Comparison of ENCODE assay signal across 32 cellular contexts in the genomic region with DNA sequence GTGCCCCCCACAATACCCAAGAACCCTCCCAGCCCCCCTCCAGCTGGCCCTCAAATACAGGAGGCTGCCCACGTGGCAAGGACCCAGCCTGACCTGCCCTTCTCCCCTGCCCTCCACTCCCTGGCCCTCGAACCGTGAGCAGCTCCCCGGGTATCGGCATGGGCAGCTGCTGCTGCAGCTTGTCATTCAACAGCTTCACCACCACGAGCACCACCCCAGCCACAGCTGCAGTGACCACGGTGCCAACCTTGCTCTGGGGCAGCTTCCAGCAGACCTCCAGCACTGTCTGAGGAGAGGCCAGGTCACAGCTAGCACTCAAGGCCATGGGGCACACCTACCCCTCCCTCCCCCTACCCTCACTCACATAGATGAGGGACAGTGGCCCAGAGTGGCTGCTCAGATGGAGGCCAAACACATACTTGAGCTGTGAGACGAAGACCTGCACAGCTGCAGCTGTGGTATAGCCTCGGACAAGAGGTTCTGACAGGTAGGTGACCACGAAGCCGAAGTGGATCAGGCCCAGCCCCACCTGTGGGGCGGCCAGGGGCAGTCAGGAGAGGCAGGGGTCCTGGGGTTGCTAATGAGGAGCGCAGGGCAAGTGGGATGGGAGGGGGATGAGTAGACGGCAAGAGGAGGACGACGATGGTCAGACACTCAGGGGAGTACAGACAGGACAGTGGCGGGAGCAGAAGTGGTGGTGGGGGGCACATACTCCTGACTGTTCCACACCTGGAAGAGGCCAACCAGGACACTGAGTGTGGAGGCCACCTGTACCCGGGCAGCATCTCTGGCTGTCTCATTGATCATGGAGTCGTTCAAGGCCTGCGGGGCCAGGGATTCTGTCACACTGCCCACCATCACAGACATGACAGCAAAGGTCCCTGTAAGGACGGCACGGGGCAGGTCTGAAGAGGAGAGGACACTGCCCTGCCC. TPM values are rescaled to one million over a fixed set of nuclear protein-coding genes. Genes with fewer than 3 reads are reported as not detected.
"Had no signal": no experiment of that assay in that cellular context is flagged by ENCODE, and none has a peak within 500 bp of the region (broad histone marks: within the 10 kb centered on the region; RNA-seq: fewer than 3 reads in every experiment).

No MANE protein-coding gene starts in this region.

- H3K27me3 Mint-ChIP-seq: activated B cell treated with CpG ODN at 0.5 μM for 24 hours; activated CD4-positive, alpha-beta T cell treated with anti-CD3 and anti-CD28 coated beads for 36 hours; activated naive CD8-positive, alpha-beta T cell; activated T-cell treated with anti-CD3 and anti-CD28 coated beads, Interleukin-2, amount 50 U/mL, for 24 hours; dendritic cell treated with granulocyte-macrophage colony-stimulating factor and Interleukin-4, amounts not matched to agents 40 ng/mL and 50 ng/mL, for 4 days; stimulated activated naive B cell treated with anti-CD40 and anti-IgM and Interleukin-4, amounts not matched to agents 10 μg/mL and 1 μg/mL and 100 μg/mL, for 72 hours had no signal

- H3K4me3 ChIP-seq: esophagus muscularis mucosa, hepatocyte, lower lobe of right lung, sigmoid colon, thoracic aorta, upper lobe of left lung had no signal

- DNase-seq: activated B cell treated with CpG ODN at 0.5 μM for 24 hours; activated CD4-positive, alpha-beta T cell treated with anti-CD3 and anti-CD28 coated beads for 36 hours; activated CD4-positive, alpha-beta T cell treated with anti-CD3 and anti-CD28 coated beads, Interleukin-2, amount 50 U/mL, for 4 hours; activated CD8-positive, alpha-beta memory T cell treated with anti-CD3 and anti-CD28 coated beads for 24 hours; activated CD8-positive, alpha-beta memory T cell treated with anti-CD3 and anti-CD28 coated beads, Interleukin-2, amount 50 U/mL, for 4 hours; activated naive CD4-positive, alpha-beta T cell; activated T-cell treated with anti-CD3 and anti-CD28 coated beads, Interleukin-2, amount 50 U/mL, for 24 hours; amygdala; effector memory CD4-positive, alpha-beta T cell; glutamatergic neuron; immature natural killer cell; lower lobe of right lung; nucleus accumbens; sigmoid colon; stimulated activated CD4-positive, alpha-beta T cell treated with anti-CD3 and anti-CD28 coated beads, Interleukin-2, amount 100 ng/mL, for 48 hours; stimulated activated CD8-positive, alpha-beta memory T cell treated with anti-CD3 and anti-CD28 coated beads, Interleukin-4, amount 100 ng/mL, for 48 hours; stimulated activated naive B cell treated with anti-CD40 and anti-IgM and Interleukin-4, amounts not matched to agents 10 μg/mL and 1 μg/mL and 100 μg/mL, for 72 hours; T-helper 1 cell; T1000; upper lobe of left lung had no signal

- H2AFZ ChIP-seq: hepatocyte had no signal

- H3K27ac ChIP-seq: esophagus muscularis mucosa, hepatocyte, lower lobe of right lung, sigmoid colon, thoracic aorta, upper lobe of left lung had no signal

- H3K4me2 ChIP-seq: hepatocyte had no signal

- H3K9me3 Mint-ChIP-seq: activated B cell treated with CpG ODN at 0.5 μM for 24 hours; activated T-cell treated with anti-CD3 and anti-CD28 coated beads, Interleukin-2, amount 50 U/mL, for 24 hours; activated T-helper 2 cell treated with anti-CD3 and anti-CD28 coated beads, Interferon-gamma antibody, Interleukin-2, Interleukin-4, amounts not matched to agents 10 μg/mL and 5 μg/mL and 100 μg/mL, durations not matched to agents 14 hours and 24 hours and 36 hours; dendritic cell treated with granulocyte-macrophage colony-stimulating factor and Interleukin-4, amounts not matched to agents 40 ng/mL and 50 ng/mL, for 4 days; immature natural killer cell; nephron; stimulated activated naive B cell treated with anti-CD40 and anti-IgM and Interleukin-4, amounts not matched to agents 10 μg/mL and 1 μg/mL and 100 μg/mL, for 72 hours had no signal

- H3K4me3 Mint-ChIP-seq: activated CD4-positive, alpha-beta T cell treated with anti-CD3 and anti-CD28 coated beads for 36 hours; activated naive CD8-positive, alpha-beta T cell; activated T-cell treated with anti-CD3 and anti-CD28 coated beads, Interleukin-2, amount 50 U/mL, for 24 hours; dendritic cell treated with granulocyte-macrophage colony-stimulating factor and Interleukin-4, amounts not matched to agents 40 ng/mL and 50 ng/mL, for 4 days; stimulated activated naive B cell treated with anti-CD40 and anti-IgM and Interleukin-4, amounts not matched to agents 10 μg/mL and 1 μg/mL and 100 μg/mL, for 72 hours had no signal

- H3K9me3 ChIP-seq: esophagus muscularis mucosa, lower lobe of right lung, sigmoid colon, thoracic aorta, upper lobe of left lung had no signal

- ATAC-seq: activated CD4-positive, alpha-beta T cell treated with anti-CD3 and anti-CD28 coated beads for 36 hours; left lobe of liver; lower lobe of right lung; stimulated activated naive B cell treated with anti-CD40 and anti-IgM and Interleukin-4, amounts not matched to agents 10 μg/mL and 1 μg/mL and 100 μg/mL, for 72 hours had no signal

- H3K27me3 ChIP-seq: esophagus muscularis mucosa, hepatocyte, sigmoid colon, upper lobe of left lung had no signal

- H3K27ac Mint-ChIP-seq: activated B cell treated with CpG ODN at 0.5 μM for 24 hours; activated CD4-positive, alpha-beta T cell treated with anti-CD3 and anti-CD28 coated beads for 36 hours; activated naive CD8-positive, alpha-beta T cell; activated T-cell treated with anti-CD3 and anti-CD28 coated beads, Interleukin-2, amount 50 U/mL, for 24 hours; dendritic cell treated with granulocyte-macrophage colony-stimulating factor and Interleukin-4, amounts not matched to agents 40 ng/mL and 50 ng/mL, for 4 days; immature natural killer cell; nephron; stimulated activated naive B cell treated with anti-CD40 and anti-IgM and Interleukin-4, amounts not matched to agents 10 μg/mL and 1 μg/mL and 100 μg/mL, for 72 hours had no signal

RNA-seq across cellular contexts. Expression of gene TMEM89, which starts 10.2 kb away (rescaled TPM):
- total RNA-seq: activated B cell treated with CpG ODN at 0.5 μM for 24 hours, cardiac septum, endothelial cell of umbilical vein, esophagus muscularis mucosa, frontal cortex, hepatocyte, kidney epithelial cell, left lobe of liver, lower lobe of right lung, sigmoid colon had no signal
- polyA plus RNA-seq: endothelial cell of umbilical vein, hepatocyte, immature natural killer cell had no signal

RNA-seq across cellular contexts. Expression of gene COL7A1, which starts 36.7 kb away (rescaled TPM):
- polyA plus RNA-seq: immature natural killer cell had no signal
